Comparison of ENCODE assay signal across 17 cellular contexts in genomic region chr2:227485429-227485828, GRCh38.
"Had no signal": no experiment of that assay in that cellular context is flagged by ENCODE, and none has a peak within 500 bp of the region (broad histone marks: within the 10 kb centered on the region; RNA-seq: fewer than 3 reads in every experiment).

No MANE protein-coding gene starts in this region.

- H3K27ac ChIP-seq: heart right ventricle, sigmoid colon, skin epidermis, tibial artery, upper lobe of right lung had no signal

- H3K4me3 ChIP-seq: heart right ventricle, sigmoid colon, skin epidermis, tibial artery, upper lobe of right lung had no signal

- DNase-seq: effector memory CD4-positive, alpha-beta T cell; heart right ventricle; hypothalamus; mammary epithelial cell; naive thymus-derived CD8-positive, alpha-beta T cell; posterior cingulate gyrus; sigmoid colon; stimulated activated CD4-positive, alpha-beta T cell treated with anti-CD3 and anti-CD28 coated beads, Interleukin-2, amount 100 ng/mL, for 48 hours; stimulated activated naive CD4-positive, alpha-beta T cell treated with Interleukin-2 at 50 U/mL for 16 hours; tibial artery; upper lobe of right lung had no signal

- ATAC-seq: esophagus mucosa; heart right ventricle; left lobe of liver; naive thymus-derived CD8-positive, alpha-beta T cell; upper lobe of right lung had no signal

- H3K36me3 ChIP-seq: heart right ventricle, sigmoid colon, tibial artery, upper lobe of right lung had no signal

- FAIRE-seq: endometrium, frontal cortex, islet of Langerhans had no signal

- H3K27me3 ChIP-seq: heart right ventricle, sigmoid colon, tibial artery, upper lobe of right lung had no signal

- H3K27me3 Mint-ChIP-seq: naive thymus-derived CD8-positive, alpha-beta T cell had no signal

- H3K9me3 ChIP-seq: sigmoid colon, upper lobe of right lung had no signal
